Comparison of ENCODE assay signal across 1 cellular context in the genomic region with DNA sequence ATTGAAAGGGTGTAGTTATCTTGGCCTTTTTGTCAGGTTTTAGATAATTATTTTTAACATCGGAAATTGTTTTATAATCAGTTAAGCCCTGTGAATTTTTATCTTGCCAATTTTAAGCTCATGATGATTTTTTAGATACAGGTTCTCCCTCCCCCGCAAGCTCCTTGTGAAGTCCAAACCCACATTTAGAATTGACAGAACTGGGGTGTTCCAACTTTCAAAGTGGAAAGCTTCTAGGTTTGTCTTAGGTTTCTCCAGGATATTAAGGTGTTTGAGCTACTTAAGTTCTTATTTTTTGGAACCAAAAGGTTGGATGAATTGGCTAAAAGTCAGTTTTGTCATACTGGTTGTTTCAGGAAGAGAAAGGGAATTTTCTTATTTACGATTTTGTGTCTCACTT.
TF ChIP-seq lines count a peak whose summit lies in the region.

No MANE protein-coding gene starts in this region.

TF ChIP-seq in WTC11, 78 proteins besides CTCF, POLR2A, EP300 and RAD21 (continued from another document):
- TF ChIP-seq, protein P1, sequence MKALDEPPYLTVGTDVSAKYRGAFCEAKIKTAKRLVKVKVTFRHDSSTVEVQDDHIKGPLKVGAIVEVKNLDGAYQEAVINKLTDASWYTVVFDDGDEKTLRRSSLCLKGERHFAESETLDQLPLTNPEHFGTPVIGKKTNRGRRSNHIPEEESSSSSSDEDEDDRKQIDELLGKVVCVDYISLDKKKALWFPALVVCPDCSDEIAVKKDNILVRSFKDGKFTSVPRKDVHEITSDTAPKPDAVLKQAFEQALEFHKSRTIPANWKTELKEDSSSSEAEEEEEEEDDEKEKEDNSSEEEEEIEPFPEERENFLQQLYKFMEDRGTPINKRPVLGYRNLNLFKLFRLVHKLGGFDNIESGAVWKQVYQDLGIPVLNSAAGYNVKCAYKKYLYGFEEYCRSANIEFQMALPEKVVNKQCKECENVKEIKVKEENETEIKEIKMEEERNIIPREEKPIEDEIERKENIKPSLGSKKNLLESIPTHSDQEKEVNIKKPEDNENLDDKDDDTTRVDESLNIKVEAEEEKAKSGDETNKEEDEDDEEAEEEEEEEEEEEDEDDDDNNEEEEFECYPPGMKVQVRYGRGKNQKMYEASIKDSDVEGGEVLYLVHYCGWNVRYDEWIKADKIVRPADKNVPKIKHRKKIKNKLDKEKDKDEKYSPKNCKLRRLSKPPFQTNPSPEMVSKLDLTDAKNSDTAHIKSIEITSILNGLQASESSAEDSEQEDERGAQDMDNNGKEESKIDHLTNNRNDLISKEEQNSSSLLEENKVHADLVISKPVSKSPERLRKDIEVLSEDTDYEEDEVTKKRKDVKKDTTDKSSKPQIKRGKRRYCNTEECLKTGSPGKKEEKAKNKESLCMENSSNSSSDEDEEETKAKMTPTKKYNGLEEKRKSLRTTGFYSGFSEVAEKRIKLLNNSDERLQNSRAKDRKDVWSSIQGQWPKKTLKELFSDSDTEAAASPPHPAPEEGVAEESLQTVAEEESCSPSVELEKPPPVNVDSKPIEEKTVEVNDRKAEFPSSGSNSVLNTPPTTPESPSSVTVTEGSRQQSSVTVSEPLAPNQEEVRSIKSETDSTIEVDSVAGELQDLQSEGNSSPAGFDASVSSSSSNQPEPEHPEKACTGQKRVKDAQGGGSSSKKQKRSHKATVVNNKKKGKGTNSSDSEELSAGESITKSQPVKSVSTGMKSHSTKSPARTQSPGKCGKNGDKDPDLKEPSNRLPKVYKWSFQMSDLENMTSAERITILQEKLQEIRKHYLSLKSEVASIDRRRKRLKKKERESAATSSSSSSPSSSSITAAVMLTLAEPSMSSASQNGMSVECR (CRISPR knock-in tag; IDR thresholded peaks at IDR 0.05; ENCODE audit: borderline replicate concordance), result no peak
- TF ChIP-seq, protein P2, sequence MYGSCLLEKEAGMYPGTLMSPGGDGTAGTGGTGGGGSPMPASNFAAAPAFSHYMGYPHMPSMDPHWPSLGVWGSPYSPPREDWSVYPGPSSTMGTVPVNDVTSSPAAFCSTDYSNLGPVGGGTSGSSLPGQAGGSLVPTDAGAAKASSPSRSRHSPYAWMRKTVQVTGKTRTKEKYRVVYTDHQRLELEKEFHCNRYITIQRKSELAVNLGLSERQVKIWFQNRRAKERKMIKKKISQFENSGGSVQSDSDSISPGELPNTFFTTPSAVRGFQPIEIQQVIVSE (CRISPR knock-in tag; IDR thresholded peaks at IDR 0.05; ENCODE audit: borderline replicate concordance), result no peak
- TF ChIP-seq GABPB1 (CRISPR knock-in tag; IDR thresholded peaks at IDR 0.05), result no peak
- no peak for TF ChIP-seq ZNF263 (CRISPR knock-in tag; IDR thresholded peaks at IDR 0.05; ENCODE audit: low read depth)
- no peak for TF ChIP-seq NR1H2 (CRISPR knock-in tag; IDR thresholded peaks at IDR 0.05)
- TF ChIP-seq, protein P3, sequence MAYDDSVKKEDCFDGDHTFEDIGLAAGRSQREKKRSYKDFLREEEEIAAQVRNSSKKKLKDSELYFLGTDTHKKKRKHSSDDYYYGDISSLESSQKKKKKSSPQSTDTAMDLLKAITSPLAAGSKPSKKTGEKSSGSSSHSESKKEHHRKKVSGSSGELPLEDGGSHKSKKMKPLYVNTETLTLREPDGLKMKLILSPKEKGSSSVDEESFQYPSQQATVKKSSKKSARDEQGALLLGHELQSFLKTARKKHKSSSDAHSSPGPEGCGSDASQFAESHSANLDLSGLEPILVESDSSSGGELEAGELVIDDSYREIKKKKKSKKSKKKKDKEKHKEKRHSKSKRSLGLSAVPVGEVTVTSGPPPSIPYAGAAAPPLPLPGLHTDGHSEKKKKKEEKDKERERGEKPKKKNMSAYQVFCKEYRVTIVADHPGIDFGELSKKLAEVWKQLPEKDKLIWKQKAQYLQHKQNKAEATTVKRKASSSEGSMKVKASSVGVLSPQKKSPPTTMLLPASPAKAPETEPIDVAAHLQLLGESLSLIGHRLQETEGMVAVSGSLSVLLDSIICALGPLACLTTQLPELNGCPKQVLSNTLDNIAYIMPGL (CRISPR knock-in tag; IDR thresholded peaks at IDR 0.05), result no peak
- TF ChIP-seq RORB (CRISPR knock-in tag; IDR thresholded peaks at IDR 0.05), result no peak
- TF ChIP-seq TEAD1 (CRISPR knock-in tag; IDR thresholded peaks at IDR 0.05), result no peak
- no peak for TF ChIP-seq PRDM15 (CRISPR knock-in tag; IDR thresholded peaks at IDR 0.05)
- no peak for TF ChIP-seq ATF3 (CRISPR knock-in tag; conservative IDR thresholded peaks at IDR 0.05)
